ENCODE assay signal across 14 cellular contexts in the genomic region with DNA sequence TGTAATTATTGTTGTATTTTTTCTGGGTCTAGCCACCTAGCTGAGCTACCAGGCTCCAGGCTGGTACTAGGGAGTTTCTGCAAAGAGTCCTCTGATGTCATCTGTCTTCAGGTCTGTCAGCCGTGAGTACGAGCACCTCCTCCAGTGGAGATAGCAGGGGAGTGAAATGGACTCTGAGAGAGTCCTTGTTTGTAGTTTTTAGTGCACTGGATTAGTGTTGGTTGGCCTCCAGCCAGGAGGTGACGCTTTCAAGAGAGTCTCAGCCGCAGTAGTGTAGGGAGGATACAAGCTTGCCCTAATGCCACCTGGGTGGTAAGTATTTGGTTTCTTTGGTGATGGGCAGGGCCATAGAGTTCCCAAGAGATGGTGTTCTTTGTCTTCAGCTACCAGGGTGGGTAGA.
DNase-seq lines count a peak whose midpoint lies in the region; ATAC-seq lines count a peak whose summit lies in the region.
"Had no signal": no experiment of that assay in that cellular context is flagged by ENCODE, and none has a peak within 500 bp of the region (broad histone marks: within the 10 kb centered on the region; RNA-seq: fewer than 3 reads in every experiment).

No MANE protein-coding gene starts in this region.

- no peak overlapping the region for H2AFZ ChIP-seq in trophoblast cell (ENCODE audit: insufficient read depth, low read length, poor library complexity)
- H2AFZ ChIP-seq: GM23338 had no signal

- no peak overlapping the region for H3K27ac ChIP-seq in trophoblast cell (ENCODE audit: low read depth, low read length)
- H3K27ac ChIP-seq: 22Rv1, BLaER1 had no signal

- no peak overlapping the region for H2BK12ac ChIP-seq in trophoblast cell (ENCODE audit: low read length)

- H3K23ac ChIP-seq in trophoblast cell (ENCODE audit: low read length) = no peak overlapping the region

- no CpG with 5 or more reads among the region's 4 CpGs for WGBS in trophoblast cell (ENCODE audit: extremely low coverage, insufficient coverage, insufficient read length)

- H2BK5ac ChIP-seq in trophoblast cell (ENCODE audit: low read depth, low read length, poor library complexity) = no peak overlapping the region

- H2AK5ac ChIP-seq in trophoblast cell (ENCODE audit: low read length) = no peak overlapping the region

- no peak overlapping the region for H4K8ac ChIP-seq in trophoblast cell (ENCODE audit: low read depth, low read length)

- H3K4me1 ChIP-seq in trophoblast cell (ENCODE audit: control insufficient read depth in 1 of 2, insufficient read depth in 2 of 2, low read length in 2 of 2) = no peaks in the 10 kb centered on the region
- H3K4me1 ChIP-seq: BLaER1, Caco-2 had no signal

- H3K36me3 ChIP-seq in trophoblast cell (ENCODE audit: control insufficient read depth in 1 of 2, insufficient read depth in 2 of 2, low read length in 2 of 2) = no peaks in the 10 kb centered on the region
- H3K36me3 ChIP-seq: BLaER1 had no signal

- H3K4me2 ChIP-seq in trophoblast cell (ENCODE audit: low read length) = no peak overlapping the region
- H3K4me2 ChIP-seq: BLaER1, GM23338 had no signal

- H3K4me3 ChIP-seq in trophoblast cell (ENCODE audit: low read depth, low read length) = no peak overlapping the region
- H3K4me3 ChIP-seq: BLaER1, GM23338 had no signal

- H3K9me3 ChIP-seq in trophoblast cell (ENCODE audit: insufficient read depth, low read depth, low read length) = no peaks in the 10 kb centered on the region
- H3K9me3 ChIP-seq: Caco-2 had no signal

- no peak overlapping the region for H4K91ac ChIP-seq in trophoblast cell (ENCODE audit: low read depth, low read length)

- H3K79me2 ChIP-seq in trophoblast cell (ENCODE audit: control insufficient read depth, insufficient read depth, low read length, poor library complexity) = no peaks in the 10 kb centered on the region

- ATAC-seq in GM18873 (IDR thresholded peaks at IDR 0.05; ENCODE audit: low FRiP score, unreplicated experiment) (no peak), HG03135 (IDR thresholded peaks at IDR 0.05; ENCODE audit: unreplicated experiment) (no peak)
- ATAC-seq: GM23338 had no signal

- no peaks in the 10 kb centered on the region for H3K27me3 ChIP-seq in trophoblast cell (ENCODE audit: insufficient read depth, low read length)
- H3K27me3 ChIP-seq: BLaER1 had no signal

- no peak overlapping the region for H3K4ac ChIP-seq in trophoblast cell (ENCODE audit: low read depth, low read length)

- DNase-seq in NCI-H82 (lab: John Stamatoyannopoulos, UW) = peak; percentile 14
- no peak for DNase-seq in NCI-H82 treated with DMSO at 0.1 percent for 48 hours (lab: John Stamatoyannopoulos, UW; ENCODE audit: unreplicated experiment)
- peak; percentile 7 for DNase-seq in NCI-H345 (lab: John Stamatoyannopoulos, UW)
- no peak for DNase-seq in trophoblast cell
- no peak for DNase-seq in cerebellar cortex (ENCODE audit: low spot score)
- DNase-seq: AML-193; Caco-2; CD8-positive, alpha-beta memory T cell; H7 had no signal

- no peaks in the 10 kb centered on the region for H3K79me1 ChIP-seq in trophoblast cell (ENCODE audit: low read length)

- no peak overlapping the region for H3K14ac ChIP-seq in trophoblast cell (ENCODE audit: low read length)

- H2BK120ac ChIP-seq in trophoblast cell (ENCODE audit: insufficient read depth, low read length, poor library complexity) = no peak overlapping the region

- H3K18ac ChIP-seq in trophoblast cell (ENCODE audit: low read length) = no peak overlapping the region

- peak overlapping the region; percentile 14 for H3K9ac ChIP-seq in trophoblast cell (ENCODE audit: low read length)
- H3K9ac ChIP-seq: BLaER1 had no signal

- H4K12ac ChIP-seq in trophoblast cell (ENCODE audit: low read depth, low read length) = no peak overlapping the region

Comparison
In these comparisons a context has a peak if more than half of its experiments do, and no peak if none do; other contexts are left out.
1. DNase-seq: peak in NCI-H82 (single experiment) and NCI-H345 (single experiment); none in NCI-H82 treated with DMSO at 0.1 percent for 48 hours (single experiment), trophoblast cell (0 of 2) and cerebellar cortex (single experiment).